In the genomic region with DNA sequence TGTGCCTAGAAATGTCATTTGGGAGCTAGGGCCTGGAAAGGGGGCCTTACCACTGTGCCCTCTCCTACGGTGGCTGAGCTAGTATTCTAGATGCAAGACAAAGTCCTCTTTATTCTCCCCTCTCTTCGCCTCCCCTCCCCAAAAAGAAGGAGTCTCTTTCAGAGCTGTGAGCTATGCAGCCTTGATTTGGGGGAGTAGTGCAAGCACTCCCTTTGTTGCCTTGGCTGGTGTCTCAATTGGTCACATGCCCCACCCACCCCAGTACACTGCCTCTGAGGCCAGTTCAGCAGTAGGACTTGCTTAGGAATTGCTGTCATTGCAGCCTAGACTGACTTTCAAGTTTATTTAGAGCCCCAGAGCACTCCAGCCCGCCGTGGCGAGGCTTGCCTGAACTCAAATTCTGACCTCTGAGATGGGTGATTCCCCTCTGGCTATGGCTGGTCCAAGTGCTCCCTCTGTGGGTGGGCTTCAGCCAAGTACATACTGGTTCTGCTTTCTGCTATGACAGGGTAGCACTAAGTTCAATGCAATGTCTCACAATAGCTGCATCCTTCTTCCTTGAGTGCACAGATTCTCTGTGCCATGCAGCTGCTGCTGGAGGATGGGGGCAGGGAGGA, we compare ENCODE assay signal across 9 cellular contexts. TPM values are rescaled to one million over a fixed set of nuclear protein-coding genes. Genes with fewer than 3 reads are reported as not detected.
A peak's percentile ranks its signal among the peaks of the same experiment; 100 is the strongest.
DNase-seq lines count a peak whose midpoint lies in the region; ATAC-seq, FAIRE-seq and TF ChIP-seq lines count a peak whose summit lies in the region.
"Had no signal": no experiment of that assay in that cellular context is flagged by ENCODE, and none has a peak within 500 bp of the region (broad histone marks: within the 10 kb centered on the region; RNA-seq: fewer than 3 reads in every experiment).

No MANE protein-coding gene starts in this region.

- no peaks in the 10 kb centered on the region for H3K9me3 Mint-ChIP-seq in activated T-helper 17 cell treated with anti-CD3 and anti-CD28 coated beads, Interleukin-2, amount 50 U/mL, for 72 hours
- peaks cover 0 to 14% (median 4%) of the 10 kb centered on the region in 11 donors for H3K9me3 Mint-ChIP-seq in naive thymus-derived CD4-positive, alpha-beta T cell

- DNase-seq in activated T-cell treated with anti-CD3 and anti-CD28 coated beads for 1 hour (ENCODE audit: low read depth) (peak; percentile 4), activated T-cell treated with anti-CD3 and anti-CD28 coated beads for 4 hours (no peak), PC-9 (no peak), HTR-8/SVneo (ENCODE audit: insufficient read length, low spot score) (no peak)
- DNase-seq in Jurkat, Clone E6-1 (ENCODE audit: low read depth, low spot score), result peak; percentile 4
- DNase-seq in naive thymus-derived CD4-positive, alpha-beta T cell, result peak in 6 of 9 donors; percentile 3 to 20 (median 16)

- no peak overlapping the region for H3K27ac ChIP-seq in naive thymus-derived CD4-positive, alpha-beta T cell (ENCODE audit: low read depth, low read length)
- no peak overlapping the region for H3K27ac ChIP-seq in PC-9

- no peaks in the 10 kb centered on the region for H3K36me3 ChIP-seq in naive thymus-derived CD4-positive, alpha-beta T cell (ENCODE audit: control insufficient read depth in 2 of 3, insufficient read depth in 3 of 3, low read length in 3 of 3)
- no peaks in the 10 kb centered on the region for H3K36me3 ChIP-seq in PC-9 (ENCODE audit: low read depth)

- H3K4me3 ChIP-seq in Jurkat, Clone E6-1 (ENCODE audit: low read length), result no peak overlapping the region
- H3K4me3 ChIP-seq in naive thymus-derived CD4-positive, alpha-beta T cell (ENCODE audit: low read length), result no peak overlapping the region
- H3K4me3 ChIP-seq in PC-9, result no peak overlapping the region

- no peaks in the 10 kb centered on the region for H3K27me3 ChIP-seq in naive thymus-derived CD4-positive, alpha-beta T cell (ENCODE audit: control insufficient read depth in 2 of 2, insufficient read depth in 2 of 2, low read length in 2 of 2)
- no peaks in the 10 kb centered on the region for H3K27me3 ChIP-seq in PC-9 (ENCODE audit: insufficient read depth, low read depth)

- intact Hi-C loops in naive thymus-derived CD4-positive, alpha-beta T cell (cut with micrococcal nuclease), result loop anchor here in 1 of 2 donors (1.0 kb wide), 1 partner anchor 366 kb away; a partner anchor contains a TSS
- intact Hi-C loops in PC-9 (cut with micrococcal nuclease; ENCODE audit: unreplicated experiment), result no loop called here

- CTCF ChIA-PET in naive thymus-derived CD4-positive, alpha-beta T cell (lab: Charles Lee), result interaction anchor here (1.3 kb wide), 1 partner anchor 238 kb away, joined by 4 read pairs; no protein-coding TSS in a partner anchor
- CTCF ChIA-PET in PC-9 (lab: Charles Lee), result no interaction called here

- no peak overlapping the region for H3K4me3 Mint-ChIP-seq in activated T-helper 17 cell treated with anti-CD3 and anti-CD28 coated beads, Interleukin-2, amount 50 U/mL, for 72 hours
- no peak overlapping the region for H3K4me3 Mint-ChIP-seq in naive thymus-derived CD4-positive, alpha-beta T cell

- no TSS peak for BruUV-seq in PC-9 (replicated peaks; lab: Mats Ljungman, UMichigan)

- no peaks in the 10 kb centered on the region for H3K4me1 Mint-ChIP-seq in activated T-helper 17 cell treated with anti-CD3 and anti-CD28 coated beads, Interleukin-2, amount 50 U/mL, for 72 hours
- H3K4me1 Mint-ChIP-seq in naive thymus-derived CD4-positive, alpha-beta T cell, result no peaks in the 10 kb centered on the region

- FAIRE-seq in HTR-8/SVneo (lab: Jason Lieb, UNC), result no peak
- FAIRE-seq: G401.6 had no signal

- peak; percentile 95 for ATAC-seq in GM21723 (IDR thresholded peaks at IDR 0.05; ENCODE audit: unreplicated experiment)
- peak; percentile 55 for ATAC-seq in activated T-helper 17 cell treated with anti-CD3 and anti-CD28 coated beads, Interleukin-2, amount 50 U/mL, for 72 hours (replicated peaks)
- ATAC-seq in naive thymus-derived CD4-positive, alpha-beta T cell, result peak; percentile 59

- no peak overlapping the region for H3K27ac Mint-ChIP-seq in activated T-helper 17 cell treated with anti-CD3 and anti-CD28 coated beads, Interleukin-2, amount 50 U/mL, for 72 hours
- no peak overlapping the region for H3K27ac Mint-ChIP-seq in naive thymus-derived CD4-positive, alpha-beta T cell

- no peaks in the 10 kb centered on the region for H3K4me1 ChIP-seq in naive thymus-derived CD4-positive, alpha-beta T cell (ENCODE audit: control insufficient read depth in 2 of 2, insufficient read depth in 2 of 2, low read length in 2 of 2)
- H3K4me1 ChIP-seq in PC-9 (replicated peaks; ENCODE audit: insufficient read depth), result no peaks in the 10 kb centered on the region

- H3F3A ChIP-seq in PC-9 (ENCODE audit: insufficient read depth, low read depth), result no peaks in the 10 kb centered on the region

- no peaks in the 10 kb centered on the region for H3K9me3 ChIP-seq in naive thymus-derived CD4-positive, alpha-beta T cell (ENCODE audit: control insufficient read depth in 2 of 3, low read length in 3 of 3)
- no peaks in the 10 kb centered on the region for H3K9me3 ChIP-seq in PC-9 (ENCODE audit: insufficient read depth, low read depth)

- no peak overlapping the region for H2AFZ ChIP-seq in PC-9

- POLR2A ChIA-PET in naive thymus-derived CD4-positive, alpha-beta T cell (lab: Charles Lee), result interaction anchor here (1.0 kb wide), 1 partner anchor 366 kb away, joined by 3 read pairs; a partner anchor contains a TSS
- POLR2A ChIA-PET in PC-9 (lab: Charles Lee; ENCODE audit: unreplicated experiment), result no interaction called here

- H3K79me2 ChIP-seq in PC-9 (ENCODE audit: low read depth), result no peaks in the 10 kb centered on the region

- H4K20me1 ChIP-seq in PC-9 (ENCODE audit: insufficient read depth), result no peaks in the 10 kb centered on the region

- H3K27me3 Mint-ChIP-seq in activated T-helper 17 cell treated with anti-CD3 and anti-CD28 coated beads, Interleukin-2, amount 50 U/mL, for 72 hours, result no peaks in the 10 kb centered on the region
- peaks cover 7 to 31% (median 11%) of the 10 kb centered on the region in 5 donors for H3K27me3 Mint-ChIP-seq in naive thymus-derived CD4-positive, alpha-beta T cell

- no peak for TF ChIP-seq CTCF in PC-9 (conservative IDR thresholded peaks at IDR 0.05)

- no peaks in the 10 kb centered on the region for H3K9me2 ChIP-seq in PC-9 (ENCODE audit: insufficient read depth)

- no peak overlapping the region for H3K4me2 ChIP-seq in PC-9

- H3K36me3 Mint-ChIP-seq in activated T-helper 17 cell treated with anti-CD3 and anti-CD28 coated beads, Interleukin-2, amount 50 U/mL, for 72 hours (ENCODE audit: low read depth), result no peaks in the 10 kb centered on the region
- H3K36me3 Mint-ChIP-seq in naive thymus-derived CD4-positive, alpha-beta T cell, result peaks cover 0 to 15% (median 13%) of the 10 kb centered on the region in 5 donors

RNA-seq across cellular contexts. Expression of a gene that starts 37.0 kb away (rescaled TPM):
- polyA plus RNA-seq in Jurkat, Clone E6-1 (2012; ENCODE audit: insufficient read depth, insufficient read length), result 19.3 TPM
- 10 to 100 TPM; 15.8 to 19.1 TPM for total RNA-seq in activated T-helper 17 cell treated with anti-CD3 and anti-CD28 coated beads, Interleukin-2, amount 50 U/mL, for 72 hours
- 10 to 100 TPM; 16.5 to 68.2 (median 27.9) TPM for total RNA-seq in naive thymus-derived CD4-positive, alpha-beta T cell
- polyA plus RNA-seq in naive thymus-derived CD4-positive, alpha-beta T cell, result 10 to 100 TPM; 17.5 to 19.8 TPM
- 6.2 and 9.0 TPM in 2 replicates for total RNA-seq in PC-9 (2021)

Comparison
In these comparisons a context has a peak if more than half of its experiments do, and no peak if none do; other contexts are left out.
1. DNase-seq: peak in activated T-cell treated with anti-CD3 and anti-CD28 coated beads for 1 hour (single experiment), Jurkat, Clone E6-1 (single experiment) and naive thymus-derived CD4-positive, alpha-beta T cell (6 of 9); none in activated T-cell treated with anti-CD3 and anti-CD28 coated beads for 4 hours (single experiment), PC-9 (0 of 2) and HTR-8/SVneo (single experiment).
2. Peak in every context shown above with its lines, with median percentiles within 50 percentile points of each other: ATAC-seq.